ENCODE assay signal across 8 cellular contexts in genomic region chr1:152052606-152053005, GRCh38. TPM values are rescaled to one million over a fixed set of nuclear protein-coding genes. Genes with fewer than 3 reads are reported as not detected.
DNase-seq lines count a peak whose midpoint lies in the region; ATAC-seq and TF ChIP-seq lines count a peak whose summit lies in the region.

No MANE protein-coding gene starts in this region.

- peak; percentile 93 for TF ChIP-seq CTCF in lower lobe of right lung (IDR thresholded peaks at IDR 0.05)

- no peak overlapping the region for H3K4me3 ChIP-seq in lower lobe of right lung

- H3K4me1 ChIP-seq in lower lobe of right lung, result peaks cover 33% of the 10 kb centered on the region

- H3K27ac ChIP-seq in lower lobe of right lung, result no peak overlapping the region

- H3K27me3 ChIP-seq in lower lobe of right lung (ENCODE audit: low read depth), result no peaks in the 10 kb centered on the region

- ATAC-seq in lower lobe of right lung (peak; percentile 49 to 56), HG03520 (IDR thresholded peaks at IDR 0.05; ENCODE audit: unreplicated experiment) (no peak)

- no peaks in the 10 kb centered on the region for H3K36me3 ChIP-seq in lower lobe of right lung

- intact Hi-C loops in lower lobe of right lung (cut with DNase I), result loop anchor here (10.0 kb wide), 1 partner anchor 132 kb away; no protein-coding TSS in a partner anchor

- no peaks in the 10 kb centered on the region for H3K9me3 ChIP-seq in lower lobe of right lung

- peak; percentile 92 for DNase-seq in CD1c-positive myeloid dendritic cell (ENCODE audit: extremely low spot score)
- DNase-seq in HK-2 (ENCODE audit: unreplicated experiment), result peak; percentile 86
- DNase-seq in NCI-H748 treated with DMSO at 0.1 percent for 48 hours (lab: John Stamatoyannopoulos, UW), result peak; percentile 65
- DNase-seq in activated CD4-positive, alpha-beta T cell treated with anti-CD3 and anti-CD28 coated beads, Interleukin-2, amount 50 U/mL, for 48 hours, result peak; percentile 88 to 91
- DNase-seq in ecto neural progenitor cell (ENCODE audit: low spot score), result peak; percentile 87
- DNase-seq in lower lobe of right lung, result peak; percentile 91
- peak; percentile 42 for DNase-seq in stimulated activated CD8-positive, alpha-beta memory T cell treated with anti-CD3 and anti-CD28 coated beads, Interleukin-12 subunit alpha, Interleukin-12 subunit beta, amount 100 ng/mL, for 24 hours (ENCODE audit: extremely low read depth)

RNA-seq across cellular contexts. Expression of gene S100A11, which starts 15.8 kb away (rescaled TPM):
- 737 TPM for total RNA-seq in lower lobe of right lung

RNA-seq across cellular contexts. Expression of gene TCHHL1, which starts 36.3 kb away (rescaled TPM):
- not detected for total RNA-seq in lower lobe of right lung

RNA-seq across cellular contexts. Expression of gene S100A10, which starts 58.9 kb away (rescaled TPM):
- total RNA-seq in lower lobe of right lung, result 602 TPM

Comparison
In these comparisons a context has a peak if more than half of its experiments do, and no peak if none do; other contexts are left out.
1. DNase-seq: peak in every context shown above with its lines; median percentile 92 in CD1c-positive myeloid dendritic cell; 91 in lower lobe of right lung; 90 in activated CD4-positive, alpha-beta T cell treated with anti-CD3 and anti-CD28 coated beads, Interleukin-2, amount 50 U/mL, for 48 hours; 87 in ecto neural progenitor cell; 86 in HK-2; 65 in NCI-H748 treated with DMSO at 0.1 percent for 48 hours; 42 in stimulated activated CD8-positive, alpha-beta memory T cell treated with anti-CD3 and anti-CD28 coated beads, Interleukin-12 subunit alpha, Interleukin-12 subunit beta, amount 100 ng/mL, for 24 hours.